Comparison of ENCODE assay signal across 12 cellular contexts in genomic region chr1:156060937-156061636, GRCh38. TPM values are rescaled to one million over a fixed set of nuclear protein-coding genes. Genes with fewer than 3 reads are reported as not detected.
A peak's percentile ranks its signal among the peaks of the same experiment; 100 is the strongest.
DNase-seq lines count a peak whose midpoint lies in the region; ATAC-seq and TF ChIP-seq lines count a peak whose summit lies in the region.
"Had no signal": no experiment of that assay in that cellular context is flagged by ENCODE, and none has a peak within 500 bp of the region (broad histone marks: within the 10 kb centered on the region; RNA-seq: fewer than 3 reads in every experiment).

RAB25 (plus strand) TSS chr1:156061160; CDS start chr1:156061401, 241 bp downstream.

- no peaks in the 10 kb centered on the region for H3K9me3 ChIP-seq in upper lobe of left lung

- H3K4me3 Mint-ChIP-seq in activated T-cell treated with anti-CD3 and anti-CD28 coated beads, Interleukin-2, amount 50 U/mL, for 72 hours = no peak within 1 kb of the TSS
- H3K4me3 Mint-ChIP-seq in stimulated activated memory B cell treated with anti-CD40 and anti-IgM and Interleukin-4, amounts not matched to agents 10 μg/mL and 1 μg/mL and 100 μg/mL, for 72 hours = no peak within 1 kb of the TSS

- no peak for ATAC-seq in activated T-cell treated with anti-CD3 and anti-CD28 coated beads, Interleukin-2, amount 50 U/mL, for 72 hours (replicated peaks in 1 of 2)
- peak; percentile 49 to 90 for ATAC-seq in upper lobe of left lung (ENCODE audit: low FRiP score in 2 of 2)
- ATAC-seq in stimulated activated memory B cell treated with anti-CD40 and anti-IgM and Interleukin-4, amounts not matched to agents 10 μg/mL and 1 μg/mL and 100 μg/mL, for 72 hours = no peak

- H3K27ac Mint-ChIP-seq in activated T-cell treated with anti-CD3 and anti-CD28 coated beads, Interleukin-2, amount 50 U/mL, for 72 hours = peak within 1 kb of the TSS; percentile 20
- no peak within 1 kb of the TSS for H3K27ac Mint-ChIP-seq in stimulated activated memory B cell treated with anti-CD40 and anti-IgM and Interleukin-4, amounts not matched to agents 10 μg/mL and 1 μg/mL and 100 μg/mL, for 72 hours

- no peaks in the 10 kb centered on the region for H3K36me3 ChIP-seq in kidney epithelial cell (ENCODE audit: control insufficient read depth, insufficient read depth, low read length)
- H3K36me3 ChIP-seq in upper lobe of left lung = peaks cover 0 to 15% (median 6%) of the 10 kb centered on the region in 4 donors

- H3K27me3 ChIP-seq in kidney epithelial cell (ENCODE audit: control insufficient read depth, insufficient read depth, low read length) (no peaks in the 10 kb centered on the region), upper lobe of left lung (no peaks in the 10 kb centered on the region)

- peaks cover 0 to 2% of the 10 kb centered on the region in 2 donors for H3K36me3 Mint-ChIP-seq in activated T-cell treated with anti-CD3 and anti-CD28 coated beads, Interleukin-2, amount 50 U/mL, for 72 hours (ENCODE audit: insufficient read depth in 2 of 2)
- peaks cover 11% of the 10 kb centered on the region for H3K36me3 Mint-ChIP-seq in stimulated activated memory B cell treated with anti-CD40 and anti-IgM and Interleukin-4, amounts not matched to agents 10 μg/mL and 1 μg/mL and 100 μg/mL, for 72 hours

- H3K9me3 Mint-ChIP-seq in activated T-cell treated with anti-CD3 and anti-CD28 coated beads, Interleukin-2, amount 50 U/mL, for 72 hours = no peaks in the 10 kb centered on the region
- H3K9me3 Mint-ChIP-seq in stimulated activated memory B cell treated with anti-CD40 and anti-IgM and Interleukin-4, amounts not matched to agents 10 μg/mL and 1 μg/mL and 100 μg/mL, for 72 hours = no peaks in the 10 kb centered on the region

- TF ChIP-seq EP300 in upper lobe of left lung (IDR thresholded peaks at IDR 0.05) = no peak

- H3K27ac ChIP-seq in adipose tissue (ENCODE audit: low read depth, low read length) (no peak within 1 kb of the TSS), upper lobe of left lung (peak within 1 kb of the TSS in 3 of 4 donors; percentile 25 to 70 (median 70))

- 17 to 63% (median 53%) methylated on average over 11 of the region's 11 CpGs for WGBS in adipose tissue, 3 donors
- WGBS in upper lobe of left lung, 2 donors = 48 to 56% methylated on average over 11 of the region's 11 CpGs

- peaks cover 28% of the 10 kb centered on the region for H3K4me1 Mint-ChIP-seq in activated T-cell treated with anti-CD3 and anti-CD28 coated beads, Interleukin-2, amount 50 U/mL, for 72 hours (ENCODE audit: low read depth)
- H3K4me1 Mint-ChIP-seq in stimulated activated memory B cell treated with anti-CD40 and anti-IgM and Interleukin-4, amounts not matched to agents 10 μg/mL and 1 μg/mL and 100 μg/mL, for 72 hours = peaks cover 8% of the 10 kb centered on the region

- H3K27me3 Mint-ChIP-seq in activated T-cell treated with anti-CD3 and anti-CD28 coated beads, Interleukin-2, amount 50 U/mL, for 72 hours (ENCODE audit: low read depth) = no peaks in the 10 kb centered on the region
- H3K27me3 Mint-ChIP-seq in stimulated activated memory B cell treated with anti-CD40 and anti-IgM and Interleukin-4, amounts not matched to agents 10 μg/mL and 1 μg/mL and 100 μg/mL, for 72 hours = no peaks in the 10 kb centered on the region

- TF ChIP-seq CTCF in kidney epithelial cell (IDR thresholded peaks at IDR 0.05; ENCODE audit: insufficient read depth, low read length, poor library complexity, severe bottlenecking) (no peak), upper lobe of left lung (IDR thresholded peaks at IDR 0.05) (no peak)

- peak in 2 of 4 donors; percentile 29 to 64 for TF ChIP-seq POLR2A in upper lobe of left lung (IDR thresholded peaks at IDR 0.05)

- no peak for DNase-seq in activated T-cell treated with anti-CD3 and anti-CD28 coated beads, Interleukin-2, amount 50 U/mL, for 72 hours
- DNase-seq in activated T-cell treated with anti-CD3 and anti-CD28 coated beads, Interleukin-2, amount 50 U/mL, for 1 hour = no peak
- DNase-seq in kidney epithelial cell (ENCODE audit: low read depth) (no peak), upper lobe of left lung (peak in 1 of 2 donors; percentile 89), amygdala (lab: John Stamatoyannopoulos, UW) (no peak)
- no peak for DNase-seq in stimulated activated CD8-positive, alpha-beta memory T cell treated with anti-CD3 and anti-CD28 coated beads, Interleukin-4, amount 100 ng/mL, for 48 hours
- DNase-seq: central memory CD4-positive, alpha-beta T cell had no signal

- peaks cover 0 to 10% (median 4%) of the 10 kb centered on the region in 4 donors for H3K4me1 ChIP-seq in upper lobe of left lung

- H3K4me3 ChIP-seq in kidney epithelial cell (ENCODE audit: low read depth, low read length) = peak within 1 kb of the TSS; percentile 6
- H3K4me3 ChIP-seq in upper lobe of left lung = peak within 1 kb of the TSS; percentile 9 to 54 (median 44)

RNA-seq across cellular contexts. Expression of gene RAB25, which starts in this region (rescaled TPM):
- under 1 TPM; 0.53 to 0.95 TPM for total RNA-seq in activated T-cell treated with anti-CD3 and anti-CD28 coated beads, Interleukin-2, amount 50 U/mL, for 72 hours
- 10 to 100 TPM in 2 of 3 donors, under 1 TPM in 1; 0.56 to 58.7 (median 11.8) TPM for polyA plus RNA-seq in adipose tissue
- total RNA-seq in kidney epithelial cell (30.4 and 46.0 TPM in 2 replicates), upper lobe of left lung (100 to 1,000 TPM in 1 of 6 donors, 10 to 100 TPM in 5; 58.7 to 123 (median 88.9) TPM)
- total RNA-seq: RPMI7951, skeletal muscle tissue, temporal lobe had no signal

Comparison
In these comparisons a context has a peak if more than half of its experiments do, and no peak if none do; other contexts are left out.
1. RNA of gene RAB25 (total RNA-seq): 58.7 to 123 TPM in upper lobe of left lung and 30.4 to 46.0 TPM in kidney epithelial cell; 0.53 to 0.95 TPM in activated T-cell treated with anti-CD3 and anti-CD28 coated beads, Interleukin-2, amount 50 U/mL, for 72 hours; every median in the first group is over 10 times any median in the second.
2. ATAC-seq: peak in upper lobe of left lung (2 of 2); none in activated T-cell treated with anti-CD3 and anti-CD28 coated beads, Interleukin-2, amount 50 U/mL, for 72 hours (0 of 2) and stimulated activated memory B cell treated with anti-CD40 and anti-IgM and Interleukin-4, amounts not matched to agents 10 μg/mL and 1 μg/mL and 100 μg/mL, for 72 hours (single experiment).